ENCODE assay signal across 25 cellular contexts in genomic region chr16:89159174-89159849, GRCh38. TPM values are rescaled to one million over a fixed set of nuclear protein-coding genes. Genes with fewer than 3 reads are reported as not detected.
"Had no signal": no experiment of that assay in that cellular context is flagged by ENCODE, and none has a peak within 500 bp of the region (broad histone marks: within the 10 kb centered on the region; RNA-seq: fewer than 3 reads in every experiment).

No MANE protein-coding gene starts in this region.

- H3K9me3 ChIP-seq: heart left ventricle, neutrophil, right atrium auricular region, stomach, thoracic aorta, transverse colon had no signal

- FAIRE-seq: endothelial cell of umbilical vein, small intestine had no signal

- H3K36me3 ChIP-seq: heart left ventricle, neutrophil, right atrium auricular region, stomach, thoracic aorta, transverse colon had no signal

- H3K4me3 ChIP-seq: coronary artery, heart left ventricle, right atrium auricular region, stomach, thoracic aorta, transverse colon had no signal

- H3K27me3 ChIP-seq: right atrium auricular region had no signal

- ATAC-seq: heart left ventricle had no signal

- H3K27ac ChIP-seq: coronary artery, heart left ventricle, neutrophil, right atrium auricular region, stomach, thoracic aorta, transverse colon had no signal

- DNase-seq: effector CD4-positive, alpha-beta T cell; endodermal cell; erythroblast; foreskin melanocyte; heart left ventricle; hippocampal formation; kidney glomerular epithelial cell; mesendoderm; naive B cell; posterior cingulate gyrus; small intestine; stimulated activated CD4-positive, alpha-beta T cell treated with anti-CD3 and anti-CD28 coated beads, Interleukin-12 subunit alpha, Interleukin-12 subunit beta, amount 100 ng/mL, for 4 hours; stimulated activated naive CD4-positive, alpha-beta T cell; stomach; substantia nigra; transverse colon had no signal

RNA-seq across cellular contexts. Expression of gene CDH15, which starts 12.2 kb away (rescaled TPM):
- total RNA-seq: endothelial cell of umbilical vein, liver, right atrium auricular region, stomach, transverse colon, ureter had no signal

RNA-seq across cellular contexts. Expression of gene SLC22A31, which starts 41.0 kb away (rescaled TPM):
- total RNA-seq: endothelial cell of umbilical vein, heart left ventricle, lung microvascular endothelial cell, osteocyte had no signal
